ENCODE assay signal across 9 cellular contexts in the genomic region with DNA sequence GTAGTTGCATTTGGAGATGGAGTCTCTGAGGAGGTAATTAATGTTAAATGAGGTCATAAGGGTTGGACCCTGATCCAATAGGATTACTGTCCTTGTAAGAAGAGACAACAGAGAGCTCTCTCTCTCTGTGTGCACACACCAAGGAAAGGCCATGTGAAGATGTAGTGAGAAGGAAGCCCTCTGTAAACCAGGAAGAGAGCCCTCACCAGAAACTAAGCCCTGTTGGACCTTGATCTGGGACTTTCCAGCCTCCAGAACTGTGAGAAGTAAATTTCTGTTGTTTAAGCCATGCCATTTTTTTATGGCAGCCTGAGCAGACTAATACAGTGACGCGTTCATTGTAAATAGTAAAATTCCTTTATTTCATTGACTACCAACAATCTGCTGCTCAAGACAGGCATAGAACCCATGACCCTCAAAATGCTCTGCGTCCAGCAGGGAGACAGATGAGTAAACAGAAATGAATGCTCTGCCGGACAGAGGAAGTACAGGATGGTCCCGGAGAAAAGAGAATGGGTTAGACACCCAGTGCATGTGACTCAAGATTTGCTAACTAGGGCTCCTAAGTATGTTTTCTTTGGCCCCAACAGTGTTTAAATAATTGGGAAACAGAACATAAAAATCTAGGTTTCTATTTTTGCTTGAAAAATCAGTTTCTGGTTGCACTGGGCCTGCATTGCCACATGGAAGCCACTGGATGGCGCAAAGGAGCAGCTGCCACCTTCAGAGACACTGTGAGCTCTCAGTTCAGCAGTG. TPM values are rescaled to one million over a fixed set of nuclear protein-coding genes. Genes with fewer than 3 reads are reported as not detected.
DNase-seq lines count a peak whose midpoint lies in the region; ATAC-seq and TF ChIP-seq lines count a peak whose summit lies in the region.
"Had no signal": no experiment of that assay in that cellular context is flagged by ENCODE, and none has a peak within 500 bp of the region (broad histone marks: within the 10 kb centered on the region; RNA-seq: fewer than 3 reads in every experiment).

No MANE protein-coding gene starts in this region.

- peaks cover 1% of the 10 kb centered on the region for H3K27me3 Mint-ChIP-seq in activated CD4-positive, alpha-beta memory T cell treated with anti-CD3 and anti-CD28 coated beads for 36 hours
- peaks cover 7% of the 10 kb centered on the region for H3K27me3 Mint-ChIP-seq in activated CD4-positive, alpha-beta memory T cell treated with anti-CD3 and anti-CD28 coated beads, Interleukin-2, amount 10 ng/mL, durations not matched to agents 7 days and 5 days
- peaks cover 4% of the 10 kb centered on the region for H3K27me3 Mint-ChIP-seq in endothelial cell (ENCODE audit: unreplicated experiment)

- H2AK5ac ChIP-seq in mesendoderm (ENCODE audit: low read length), result no peak overlapping the region

- no peaks in the 10 kb centered on the region for H3K36me3 Mint-ChIP-seq in activated CD4-positive, alpha-beta memory T cell treated with anti-CD3 and anti-CD28 coated beads for 36 hours
- H3K36me3 Mint-ChIP-seq in activated CD4-positive, alpha-beta memory T cell treated with anti-CD3 and anti-CD28 coated beads, Interleukin-2, amount 10 ng/mL, durations not matched to agents 7 days and 5 days (ENCODE audit: low read depth), result no peaks in the 10 kb centered on the region
- no peaks in the 10 kb centered on the region for H3K36me3 Mint-ChIP-seq in endothelial cell (ENCODE audit: low read depth, unreplicated experiment)
- H3K36me3 Mint-ChIP-seq: activated naive CD8-positive, alpha-beta T cell had no signal

- no peak overlapping the region for H3K4ac ChIP-seq in mesendoderm (ENCODE audit: low read depth, low read length)

- H3K27ac ChIP-seq in mesendoderm (ENCODE audit: low read depth, low read length), result no peak overlapping the region

- no peaks in the 10 kb centered on the region for H3K4me1 ChIP-seq in mesendoderm (ENCODE audit: control insufficient read depth, low read depth, low read length)

- no peak overlapping the region for H2BK5ac ChIP-seq in mesendoderm (ENCODE audit: low read length)

- no CpG with 5 or more reads among the region's 6 CpGs for WGBS in mesendoderm (ENCODE audit: extremely low coverage, insufficient coverage, low lambda C conversion rate)

- H3K4me3 ChIP-seq in mesendoderm (ENCODE audit: low read length), result no peak overlapping the region

- ATAC-seq in HG03432 (IDR thresholded peaks at IDR 0.05; ENCODE audit: unreplicated experiment), result no peak

- no peak overlapping the region for H4K8ac ChIP-seq in mesendoderm (ENCODE audit: low read depth, low read length)

- H3K79me1 ChIP-seq in mesendoderm (ENCODE audit: low read length), result no peaks in the 10 kb centered on the region

- H3K79me2 ChIP-seq in mesendoderm (ENCODE audit: control insufficient read depth, insufficient read depth, low read length), result no peaks in the 10 kb centered on the region

- H3K56ac ChIP-seq in mesendoderm (ENCODE audit: low read length), result no peak overlapping the region

- no peak overlapping the region for H3K4me2 ChIP-seq in mesendoderm (ENCODE audit: low read length)

- H3K27ac Mint-ChIP-seq in activated CD4-positive, alpha-beta memory T cell treated with anti-CD3 and anti-CD28 coated beads for 36 hours, result no peak overlapping the region
- no peak overlapping the region for H3K27ac Mint-ChIP-seq in activated CD4-positive, alpha-beta memory T cell treated with anti-CD3 and anti-CD28 coated beads, Interleukin-2, amount 10 ng/mL, durations not matched to agents 7 days and 5 days
- H3K27ac Mint-ChIP-seq in endothelial cell (ENCODE audit: unreplicated experiment), result no peak overlapping the region
- H3K27ac Mint-ChIP-seq: activated naive CD8-positive, alpha-beta T cell had no signal

- H3K9ac ChIP-seq in mesendoderm (ENCODE audit: low read length), result no peak overlapping the region

- no peak overlapping the region for H4K5ac ChIP-seq in mesendoderm (ENCODE audit: low read length)

- no peak overlapping the region for H3K23ac ChIP-seq in mesendoderm (ENCODE audit: low read length)

- H2BK120ac ChIP-seq in mesendoderm (ENCODE audit: low read depth, low read length), result no peak overlapping the region

- intact Hi-C loops in activated CD4-positive, alpha-beta memory T cell treated with anti-CD3 and anti-CD28 coated beads for 36 hours (cut with micrococcal nuclease), result no loop called here

- no peaks in the 10 kb centered on the region for H3K9me3 Mint-ChIP-seq in activated CD4-positive, alpha-beta memory T cell treated with anti-CD3 and anti-CD28 coated beads for 36 hours
- no peaks in the 10 kb centered on the region for H3K9me3 Mint-ChIP-seq in activated CD4-positive, alpha-beta memory T cell treated with anti-CD3 and anti-CD28 coated beads, Interleukin-2, amount 10 ng/mL, durations not matched to agents 7 days and 5 days
- no peaks in the 10 kb centered on the region for H3K9me3 Mint-ChIP-seq in endothelial cell (ENCODE audit: unreplicated experiment)

- H3K36me3 ChIP-seq in mesendoderm (ENCODE audit: control insufficient read depth, insufficient read depth, low read length), result no peaks in the 10 kb centered on the region

- peak; percentile 88 for TF ChIP-seq CTCF in endothelial cell (IDR thresholded peaks at IDR 0.05; ENCODE audit: unreplicated experiment)

- POLR2A ChIA-PET in activated CD4-positive, alpha-beta memory T cell treated with anti-CD3 and anti-CD28 coated beads for 36 hours (lab: Charles Lee), result interaction anchor here (0.9 kb wide), 1 partner anchor 20 kb away, joined by 3 read pairs; no protein-coding TSS in a partner anchor
- POLR2A ChIA-PET in activated CD4-positive, alpha-beta memory T cell treated with anti-CD3 and anti-CD28 coated beads, Interleukin-2, amount 10 ng/mL, durations not matched to agents 7 days and 5 days (lab: Charles Lee), result interaction anchor here (1.4 kb wide), 1 partner anchor 9 kb away, joined by 3 read pairs; no protein-coding TSS in a partner anchor

- CTCF ChIA-PET in activated CD4-positive, alpha-beta memory T cell treated with anti-CD3 and anti-CD28 coated beads for 36 hours (lab: Charles Lee), result interaction anchor here (0.7 to 1.5 kb wide), 5 partner anchors 29 to 549 kb away, joined by 3 to 6 read pairs (median 4); no protein-coding TSS in a partner anchor
- CTCF ChIA-PET in activated CD4-positive, alpha-beta memory T cell treated with anti-CD3 and anti-CD28 coated beads, Interleukin-2, amount 10 ng/mL, durations not matched to agents 7 days and 5 days (lab: Charles Lee), result interaction anchor here (0.6 to 1.7 kb wide), 5 partner anchors 13 to 768 kb away, joined by 3 to 6 read pairs (median 3); no protein-coding TSS in a partner anchor

- H3K18ac ChIP-seq in mesendoderm (ENCODE audit: low read length), result no peak overlapping the region

- H3K4me3 Mint-ChIP-seq in activated CD4-positive, alpha-beta memory T cell treated with anti-CD3 and anti-CD28 coated beads for 36 hours, result no peak overlapping the region
- H3K4me3 Mint-ChIP-seq in activated CD4-positive, alpha-beta memory T cell treated with anti-CD3 and anti-CD28 coated beads, Interleukin-2, amount 10 ng/mL, durations not matched to agents 7 days and 5 days, result no peak overlapping the region
- H3K4me3 Mint-ChIP-seq in endothelial cell (ENCODE audit: unreplicated experiment), result no peak overlapping the region
- H3K4me3 Mint-ChIP-seq: activated naive CD8-positive, alpha-beta T cell had no signal

- DNase-seq in activated CD4-positive, alpha-beta memory T cell treated with anti-CD3 and anti-CD28 coated beads for 36 hours, result peak; percentile 16
- no peak for DNase-seq in activated CD4-positive, alpha-beta memory T cell treated with anti-CD3 and anti-CD28 coated beads, Interleukin-2, amount 10 ng/mL, durations not matched to agents 7 days and 5 days
- peak; percentile 6 for DNase-seq in NCI-H748 treated with DMSO at 0.1 percent for 48 hours (lab: John Stamatoyannopoulos, UW)
- peak; percentile 61 for DNase-seq in endothelial cell (ENCODE audit: low spot score)
- DNase-seq in mesendoderm, result peak; percentile 47
- no peak for DNase-seq in stimulated activated naive CD4-positive, alpha-beta T cell (lab: John Stamatoyannopoulos, UW)
- no peak for DNase-seq in activated CD4-positive, alpha-beta T cell treated with anti-CD3 and anti-CD28 coated beads for 4 hours

- no peaks in the 10 kb centered on the region for H3K4me1 Mint-ChIP-seq in activated CD4-positive, alpha-beta memory T cell treated with anti-CD3 and anti-CD28 coated beads for 36 hours (ENCODE audit: low read depth)
- no peaks in the 10 kb centered on the region for H3K4me1 Mint-ChIP-seq in activated CD4-positive, alpha-beta memory T cell treated with anti-CD3 and anti-CD28 coated beads, Interleukin-2, amount 10 ng/mL, durations not matched to agents 7 days and 5 days
- no peaks in the 10 kb centered on the region for H3K4me1 Mint-ChIP-seq in endothelial cell (ENCODE audit: unreplicated experiment)

- no peak overlapping the region for H2BK15ac ChIP-seq in mesendoderm (replicated peaks; ENCODE audit: low read depth)

- H3K27me3 ChIP-seq in mesendoderm (ENCODE audit: insufficient read depth, low read length, poor library complexity), result no peaks in the 10 kb centered on the region

RNA-seq across cellular contexts. Expression of a gene that starts 37.9 kb away (rescaled TPM):
- total RNA-seq in activated CD4-positive, alpha-beta memory T cell treated with anti-CD3 and anti-CD28 coated beads for 36 hours, result under 1 TPM in 1 of 2 experiments, not detected in 1; 0.19 TPM
- under 1 TPM in 1 of 2 experiments, not detected in 1; 0.13 TPM for total RNA-seq in activated CD4-positive, alpha-beta memory T cell treated with anti-CD3 and anti-CD28 coated beads, Interleukin-2, amount 10 ng/mL, durations not matched to agents 7 days and 5 days
- 0.77 TPM for total RNA-seq in endothelial cell (ENCODE audit: unreplicated experiment)
- polyA plus RNA-seq in mesendoderm (2013, experiment 1 of 2), result 0.14 TPM
- 0.13 TPM for polyA plus RNA-seq in mesendoderm (2013, experiment 2 of 2)

Comparison
In these comparisons a context has a peak if more than half of its experiments do, and no peak if none do; other contexts are left out.
1. DNase-seq: peak in activated CD4-positive, alpha-beta memory T cell treated with anti-CD3 and anti-CD28 coated beads for 36 hours (single experiment), NCI-H748 treated with DMSO at 0.1 percent for 48 hours (single experiment), endothelial cell (single experiment) and mesendoderm (single experiment); none in activated CD4-positive, alpha-beta memory T cell treated with anti-CD3 and anti-CD28 coated beads, Interleukin-2, amount 10 ng/mL, durations not matched to agents 7 days and 5 days (single experiment), stimulated activated naive CD4-positive, alpha-beta T cell (0 of 6) and activated CD4-positive, alpha-beta T cell treated with anti-CD3 and anti-CD28 coated beads for 4 hours (0 of 2).